Comparison of ENCODE assay signal across 1 cellular context in genomic region chr1:9367806-9368205, GRCh38.
TF ChIP-seq lines count a peak whose summit lies in the region.

No MANE protein-coding gene starts in this region.

TF ChIP-seq in IMR-90, 13 proteins besides CTCF, POLR2A, EP300 and RAD21 (continued from another document):
- no peak for TF ChIP-seq ELK1 (IDR thresholded peaks at IDR 0.05; ENCODE audit: borderline replicate concordance, low read depth, low read length)
- TF ChIP-seq RFX5 (IDR thresholded peaks at IDR 0.05; ENCODE audit: low read depth, low read length) = no peak
- TF ChIP-seq MXI1 (IDR thresholded peaks at IDR 0.05; ENCODE audit: borderline replicate concordance, low read depth, low read length) = no peak
- no peak for TF ChIP-seq NFE2L2 (IDR thresholded peaks at IDR 0.05; ENCODE audit: low read depth, low read length)
